In the genomic region with DNA sequence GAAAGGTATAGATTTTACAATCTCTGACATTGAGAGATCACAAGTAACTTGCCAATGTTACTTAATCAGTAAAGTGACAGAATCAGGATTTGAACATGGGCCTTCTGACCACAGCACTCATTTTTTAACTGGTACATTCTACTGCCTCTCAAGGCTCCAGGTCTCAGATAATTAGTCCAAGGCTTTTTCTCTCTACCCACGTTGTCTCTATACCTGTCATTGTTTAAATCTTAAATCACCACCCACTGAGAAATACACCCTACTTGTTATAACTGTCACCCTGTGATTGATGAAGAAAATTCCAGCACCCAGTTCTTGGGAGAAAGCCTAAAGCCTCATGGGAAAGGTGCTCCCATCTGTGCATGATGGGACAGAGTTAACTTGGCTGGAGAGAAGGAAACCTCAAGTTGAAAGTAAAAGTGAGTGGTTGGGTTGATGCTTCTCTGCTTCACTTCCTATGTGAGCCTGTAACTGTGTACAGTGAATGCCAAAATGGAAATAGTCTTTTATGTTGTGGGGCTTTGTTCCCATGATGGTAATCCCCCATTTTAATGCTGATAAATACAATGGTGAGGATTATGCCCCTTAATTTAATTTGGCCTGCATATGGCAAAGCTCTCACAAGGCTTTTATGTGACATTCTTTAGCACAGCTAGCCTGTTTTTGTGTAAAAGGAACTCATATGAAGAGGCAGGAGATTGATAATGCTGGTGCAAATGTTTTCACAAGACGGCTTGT, we compare ENCODE assay signal across 9 cellular contexts.
DNase-seq lines count a peak whose midpoint lies in the region; ATAC-seq and TF ChIP-seq lines count a peak whose summit lies in the region.
"Had no signal": no experiment of that assay in that cellular context is flagged by ENCODE, and none has a peak within 500 bp of the region (broad histone marks: within the 10 kb centered on the region; RNA-seq: fewer than 3 reads in every experiment).

No MANE protein-coding gene starts in this region.

- H2AFZ ChIP-seq in osteoblast (ENCODE audit: low read length), result no peak overlapping the region

- H3K36me3 ChIP-seq in osteoblast (ENCODE audit: insufficient read depth, low read length), result no peaks in the 10 kb centered on the region

- ATAC-seq in GM18858 (IDR thresholded peaks at IDR 0.05; ENCODE audit: unreplicated experiment) (peak; percentile 65), HG02571 (IDR thresholded peaks at IDR 0.05; ENCODE audit: unreplicated experiment) (peak; percentile 65), HG03460 (IDR thresholded peaks at IDR 0.05; ENCODE audit: unreplicated experiment) (no peak)

- H3K4me2 ChIP-seq in osteoblast (ENCODE audit: insufficient read depth, low read length), result peak overlapping the region; percentile 46

- H3K4me1 ChIP-seq in osteoblast (ENCODE audit: insufficient read depth, low read length), result peaks cover 12% of the 10 kb centered on the region

- no peak for TF ChIP-seq CTCF in osteoblast (IDR thresholded peaks at IDR 0.05; ENCODE audit: extremely low read depth, low read depth, low read length)

- peak; percentile 37 for DNase-seq in RPMI7951 (ENCODE audit: low read depth)
- no peak for DNase-seq in osteoblast (ENCODE audit: insufficient read length, low spot score, missing footprints)
- DNase-seq in cortex of kidney (lab: John Stamatoyannopoulos, UW), result no peak
- no peak for DNase-seq in midbrain (lab: John Stamatoyannopoulos, UW)
- no peak for DNase-seq in SIG-M5 (lab: John Stamatoyannopoulos, UW)
- DNase-seq: SHP77 had no signal

- no peak overlapping the region for H3K4me3 ChIP-seq in osteoblast (ENCODE audit: insufficient read depth, low read length)

- H4K20me1 ChIP-seq in osteoblast (ENCODE audit: insufficient read depth, low read length), result no peaks in the 10 kb centered on the region

- no peaks in the 10 kb centered on the region for H3K79me2 ChIP-seq in osteoblast (ENCODE audit: insufficient read depth, low read length)

- no peak overlapping the region for H3K27ac ChIP-seq in osteoblast (ENCODE audit: low read depth, low read length)

- H3K27me3 ChIP-seq in osteoblast (ENCODE audit: insufficient read depth, low read length), result peaks cover 7% of the 10 kb centered on the region

- H3K9me3 ChIP-seq in osteoblast (ENCODE audit: low read depth, low read length), result no peaks in the 10 kb centered on the region
